36 cellular contexts compared by ENCODE assay signal in the genomic region with DNA sequence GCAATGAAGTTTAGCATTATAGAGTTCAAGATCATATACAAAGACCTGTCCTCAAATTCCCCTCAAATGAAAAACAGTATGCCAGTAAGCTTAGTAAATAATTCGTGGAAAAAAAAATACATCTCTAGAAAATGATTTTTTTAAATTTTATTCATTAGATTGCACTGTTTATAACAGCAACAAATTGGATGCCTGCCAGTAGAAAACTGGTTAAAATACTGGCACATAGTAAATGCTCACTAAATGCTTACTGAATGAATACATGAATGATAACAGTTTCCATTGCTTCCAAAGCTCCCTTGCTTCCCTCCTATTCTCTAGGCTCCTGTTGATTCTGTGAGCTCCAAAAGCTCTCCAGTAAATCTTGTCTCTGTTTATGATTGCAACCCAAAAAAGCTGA.
"Had no signal": no experiment of that assay in that cellular context is flagged by ENCODE, and none has a peak within 500 bp of the region (broad histone marks: within the 10 kb centered on the region; RNA-seq: fewer than 3 reads in every experiment).

No MANE protein-coding gene starts in this region.

- H3K9me3 ChIP-seq: MG63 had no signal

- H3K4me3 ChIP-seq: MG63 had no signal

- DNase-seq: Karpas-422, Kasumi-1, MG63, MM.1S, MV-4-11, NCI-H1048, NCI-H1092, NCI-H1092 treated with DMSO at 0.1 percent for 48 hours, NCI-H1105, NCI-H1105 treated with DMSO at 0.1 percent for 48 hours, NCI-H1417, NCI-H1417 treated with DMSO at 0.1 percent for 48 hours, NCI-H1436, NCI-H1436 treated with DMSO at 0.1 percent for 48 hours, NCI-H146, NCI-H1694, NCI-H1694 treated with DMSO at 0.1 percent for 48 hours, NCI-H187, NCI-H187 treated with DMSO at 0.1 percent for 48 hours, NCI-H1930, NCI-H2029, NCI-H2029 treated with DMSO at 0.1 percent for 48 hours, NCI-H2081, NCI-H2081 treated with DMSO at 0.1 percent for 48 hours, NCI-H2107, NCI-H2171, NCI-H2171 treated with DMSO at 0.1 percent for 48 hours, NCI-H2227 treated with DMSO at 0.1 percent for 48 hours, NCI-H226, NCI-H345, NCI-H446, NCI-H446 treated with DMSO at 0.1 percent for 48 hours, NCI-H510A, NCI-H510A treated with DMSO at 0.1 percent for 48 hours, NCI-H524, NCI-H524 treated with DMSO at 0.1 percent for 48 hours had no signal

- H3K27me3 ChIP-seq: MG63 had no signal

- H3K36me3 ChIP-seq: MG63 had no signal
